19 cellular contexts compared by ENCODE assay signal in genomic region chr2:72974436-72974754, GRCh38. TPM values are rescaled to one million over a fixed set of nuclear protein-coding genes. Genes with fewer than 3 reads are reported as not detected.
DNase-seq lines count a peak whose midpoint lies in the region; ATAC-seq and TF ChIP-seq lines count a peak whose summit lies in the region.
"Had no signal": no experiment of that assay in that cellular context is flagged by ENCODE, and none has a peak within 500 bp of the region (broad histone marks: within the 10 kb centered on the region; RNA-seq: fewer than 3 reads in every experiment).

No MANE protein-coding gene starts in this region.

- H3K14ac ChIP-seq in H9 (ENCODE audit: insufficient read depth, low read length) (no peak overlapping the region), neuronal stem cell (ENCODE audit: low read length) (no peak overlapping the region)

- no peaks in the 10 kb centered on the region for H3K79me2 ChIP-seq in H9 (ENCODE audit: insufficient read depth, low read length)

- no peak for ATAC-seq in HG03196 (IDR thresholded peaks at IDR 0.05; ENCODE audit: unreplicated experiment)

- H2BK20ac ChIP-seq in H9 (ENCODE audit: low read depth, low read length, poor library complexity, severe bottlenecking): no peak overlapping the region

- no peak overlapping the region for H3K23ac ChIP-seq in H9 (ENCODE audit: insufficient read length, low read depth, low read length)
- no peak overlapping the region for H3K23ac ChIP-seq in neuronal stem cell (ENCODE audit: low read depth, low read length, poor library complexity)

- DNase-seq in NCI-H146 (lab: John Stamatoyannopoulos, UW) (peak; percentile 13), NCI-H146 treated with DMSO at 0.1 percent for 48 hours (lab: John Stamatoyannopoulos, UW; ENCODE audit: unreplicated experiment) (no peak), H9 (no peak), neuronal stem cell (ENCODE audit: low spot score) (no peak), anterior cingulate cortex (lab: John Stamatoyannopoulos, UW) (no peak), NCI-H526 treated with DMSO at 0.1 percent for 48 hours (lab: John Stamatoyannopoulos, UW) (no peak)
- DNase-seq: CD4-positive, alpha-beta T cell; COR-L47; DMS153; DMS79 treated with DMSO at 0.1 percent for 48 hours; EL; GM23248 had no signal

- H3K4me2 ChIP-seq in H9 (ENCODE audit: insufficient read depth, insufficient read length, low read length) (peak overlapping the region; percentile 30), neuronal stem cell (ENCODE audit: insufficient read depth, low read length, poor library complexity, severe bottlenecking) (no peak overlapping the region)

- no peak overlapping the region for H2AK5ac ChIP-seq in H9 (ENCODE audit: insufficient read length, low read length)
- H2AK5ac ChIP-seq in neuronal stem cell (ENCODE audit: low read depth, low read length): peak overlapping the region; percentile 40

- H2BK12ac ChIP-seq in H9 (ENCODE audit: insufficient read length, low read depth, low read length): no peak overlapping the region
- no peak overlapping the region for H2BK12ac ChIP-seq in neuronal stem cell (ENCODE audit: low read length)

- H4K8ac ChIP-seq in H9 (replicated peaks; ENCODE audit: insufficient read length, low read depth, low read length) (no peak overlapping the region), neuronal stem cell (ENCODE audit: low read depth, low read length) (no peak overlapping the region)

- H4K91ac ChIP-seq in H9 (ENCODE audit: insufficient read length, low read depth, low read length) (no peak overlapping the region), neuronal stem cell (ENCODE audit: low read depth, low read length, poor library complexity) (no peak overlapping the region)

- no peak overlapping the region for H3K27ac ChIP-seq in H9 (ENCODE audit: insufficient read length, low read depth, low read length)
- H3K27ac ChIP-seq in neuronal stem cell (replicated peaks; ENCODE audit: low read length): no peak overlapping the region
- H3K27ac ChIP-seq: 22Rv1, GM23248, HL-60 had no signal

- H3K27me3 Mint-ChIP-seq in H9 (ENCODE audit: low read depth): no peaks in the 10 kb centered on the region; the same call in 1 of the 2 replicates
- H3K27me3 Mint-ChIP-seq: CD4-positive, alpha-beta T cell had no signal

- H2BK5ac ChIP-seq in H9 (ENCODE audit: insufficient read length, low read length) (no peak overlapping the region), neuronal stem cell (ENCODE audit: low read length) (no peak overlapping the region)

- H3T11ph ChIP-seq in H9 (ENCODE audit: low read length): no peak overlapping the region

- no peak overlapping the region for H2BK120ac ChIP-seq in H9 (ENCODE audit: low read depth, low read length, poor library complexity, severe bottlenecking)
- H2BK120ac ChIP-seq in neuronal stem cell (ENCODE audit: low read depth, low read length): no peak overlapping the region

- no peaks in the 10 kb centered on the region for H3K27me3 ChIP-seq in H9 (ENCODE audit: insufficient read depth, low read length)
- H3K27me3 ChIP-seq in neuronal stem cell (ENCODE audit: control insufficient read depth in 3 of 3, insufficient read depth in 3 of 3, low read depth in 1 of 3, low read length in 3 of 3): peaks cover 0 to 7% (median 0%) of the 10 kb centered on the region in 3 experiments

- H3K4ac ChIP-seq in H9 (ENCODE audit: low read depth, low read length) (no peak overlapping the region), neuronal stem cell (ENCODE audit: low read length) (no peak overlapping the region)

- no peaks in the 10 kb centered on the region for H3K23me2 ChIP-seq in H9 (ENCODE audit: insufficient read length, low read depth, low read length, poor library complexity, severe bottlenecking)

- H3K9me3 ChIP-seq in H9 (ENCODE audit: control insufficient read depth, low read depth, low read length): no peaks in the 10 kb centered on the region
- H3K9me3 ChIP-seq in iPS-18c (ENCODE audit: control insufficient read depth, insufficient read depth, low read length): no peaks in the 10 kb centered on the region
- no peaks in the 10 kb centered on the region for H3K9me3 ChIP-seq in neuronal stem cell (replicated peaks in 1 of 2; ENCODE audit: control insufficient read depth in 2 of 2, insufficient read depth in 1 of 2, low read depth in 1 of 2, low read length in 2 of 2)
- H3K9me3 ChIP-seq: HAP-1 had no signal

- H2BK15ac ChIP-seq in H9 (ENCODE audit: low read depth, low read length) (no peak overlapping the region), neuronal stem cell (ENCODE audit: low read length) (no peak overlapping the region)

- H3K9ac ChIP-seq in H9 (ENCODE audit: extremely low read depth, insufficient read length, low read length) (no peak overlapping the region), neuronal stem cell (ENCODE audit: low read depth, low read length, poor library complexity) (no peak overlapping the region)
- H3K9ac ChIP-seq: GM23248 had no signal

- peaks cover 15% of the 10 kb centered on the region; the same call in 1 of the 2 replicates for H3K4me1 ChIP-seq in H9 (ENCODE audit: insufficient read depth, low read length)
- peaks cover 0 to 2% of the 10 kb centered on the region in 2 donors for H3K4me1 ChIP-seq in neuronal stem cell (ENCODE audit: control insufficient read depth in 2 of 2, insufficient read depth in 1 of 2, low read depth in 1 of 2, low read length in 2 of 2)
- H3K4me1 ChIP-seq: HAP-1 had no signal

- H3K9me3 Mint-ChIP-seq in H9: no peaks in the 10 kb centered on the region
- H3K9me3 Mint-ChIP-seq: CD4-positive, alpha-beta T cell had no signal

- no peaks in the 10 kb centered on the region for H4K20me1 ChIP-seq in H9 (ENCODE audit: control insufficient read depth, insufficient read depth, insufficient read length)

- peaks cover 31 to 37% of the 10 kb centered on the region in 2 experiments for H3K4me1 Mint-ChIP-seq in H9

- no peaks in the 10 kb centered on the region for H3K36me3 ChIP-seq in neuronal stem cell (replicated peaks in 1 of 2; ENCODE audit: control insufficient read depth in 2 of 2, insufficient read depth in 2 of 2, low read length in 2 of 2)
- H3K36me3 ChIP-seq: HAP-1 had no signal

- peak overlapping the region in 1 of 3 experiments; percentile 16; a peak in 1 of 7 replicates for H3K27ac Mint-ChIP-seq in H9
- H3K27ac Mint-ChIP-seq: CD4-positive, alpha-beta T cell had no signal

- H3K56ac ChIP-seq in H9 (ENCODE audit: insufficient read length, low read depth, low read length): no peak overlapping the region

- no peaks in the 10 kb centered on the region; a peak in 1 of 7 replicates for H3K36me3 Mint-ChIP-seq in H9 (ENCODE audit: insufficient read depth in 1 of 3, low read depth in 3 of 3)

- H4K5ac ChIP-seq in H9 (ENCODE audit: insufficient read length, low read depth, low read length): no peak overlapping the region

- peak overlapping the region in 1 of 2 experiments; percentile 57; a peak in 2 of 5 replicates for H3K4me3 Mint-ChIP-seq in H9
- H3K4me3 Mint-ChIP-seq: CD4-positive, alpha-beta T cell had no signal

- H2AFZ ChIP-seq in H9 (ENCODE audit: low read length) (no peak overlapping the region), neuronal stem cell (ENCODE audit: low read length) (no peak overlapping the region)
- H2AFZ ChIP-seq: GM23248 had no signal

- TF ChIP-seq CTCF in H9 (conservative IDR thresholded peaks at IDR 0.05): no peak

- no peak overlapping the region for H3K18ac ChIP-seq in H9 (ENCODE audit: insufficient read length, low read depth, low read length)
- no peak overlapping the region for H3K18ac ChIP-seq in neuronal stem cell (ENCODE audit: low read length)

- no CpG with 5 or more reads among the region's 2 CpGs for WGBS in H9 (ENCODE audit: extremely low coverage, insufficient read length, low lambda C conversion rate)
- WGBS in neuronal stem cell (ENCODE audit: extremely low coverage in 2 of 2, insufficient read length in 2 of 2, insufficient replicate concordance in 1 of 2), 2 donors: no CpG with 5 or more reads among the region's 2 CpGs

- H3K79me1 ChIP-seq in H9 (ENCODE audit: insufficient read depth, low read depth, low read length, poor library complexity, severe bottlenecking) (no peaks in the 10 kb centered on the region), neuronal stem cell (ENCODE audit: low read depth, low read length) (no peaks in the 10 kb centered on the region)

- peak overlapping the region; percentile 1; the same call in 1 of the 2 replicates for H3K4me3 ChIP-seq in iPS-18c (ENCODE audit: insufficient read depth, low read depth, low read length)
- no peak overlapping the region for H3K4me3 ChIP-seq in neuronal stem cell (ENCODE audit: low read length in 2 of 2)
- H3K4me3 ChIP-seq: GM23248, HAP-1 had no signal

RNA-seq across cellular contexts. Expression of gene EMX1, which starts 57.1 kb away (rescaled TPM):
- 0.64 and 0.72 TPM in 2 replicates for total RNA-seq in H9 (2021)
- polyA plus RNA-seq in neuronal stem cell (2013, experiment 1 of 2): 29.5 TPM
- polyA plus RNA-seq in neuronal stem cell (2013, experiment 2 of 2): 28.8 TPM
- total RNA-seq: A673; CD4-positive, alpha-beta T cell; GM23248 had no signal
- polyA plus RNA-seq: BJ, GM23248 had no signal
